Comparison of ENCODE assay signal across 12 cellular contexts in genomic region chr13:49303533-49304252, GRCh38. TPM values are rescaled to one million over a fixed set of nuclear protein-coding genes. Genes with fewer than 3 reads are reported as not detected.
DNase-seq lines count a peak whose midpoint lies in the region; ATAC-seq lines count a peak whose summit lies in the region.
"Had no signal": no experiment of that assay in that cellular context is flagged by ENCODE, and none has a peak within 500 bp of the region (broad histone marks: within the 10 kb centered on the region; RNA-seq: fewer than 3 reads in every experiment).

No MANE protein-coding gene starts in this region.

- DNase-seq in right cardiac atrium (peak; percentile 60 to 74 (median 71)), renal cortical epithelial cell (ENCODE audit: low read depth) (peak; percentile 54), NCI-H187 (lab: John Stamatoyannopoulos, UW) (no peak), DMS114 treated with DMSO at 0.1 percent for 48 hours (lab: John Stamatoyannopoulos, UW; ENCODE audit: unreplicated experiment) (no peak)
- DNase-seq in stimulated activated CD4-positive, alpha-beta T cell treated with anti-CD3 and anti-CD28 coated beads, Interleukin-4, amount 100 ng/mL, for 1 hour, result no peak
- DNase-seq: ACHN; activated CD4-positive, alpha-beta memory T cell treated with anti-CD3 and anti-CD28 coated beads for 36 hours; activated gamma-delta T cell treated with Interleukin-2 at 50 U/mL for 16 hours; NCI-H2227 treated with DMSO at 0.1 percent for 48 hours had no signal

- no peaks in the 10 kb centered on the region for H3K36me3 ChIP-seq in BLaER1 treated with 17β-estradiol and CSF1 and Interleukin-3, amounts not matched to agents 10 nM and 100 nM

- WGBS in right cardiac atrium, result 59% methylated on average over 11 of the region's 11 CpGs

- no peaks in the 10 kb centered on the region for H4K20me1 ChIP-seq in BLaER1 treated with 17β-estradiol and CSF1 and Interleukin-3, amounts not matched to agents 10 nM and 100 nM

- no peaks in the 10 kb centered on the region for H3K27me3 ChIP-seq in BLaER1 treated with 17β-estradiol and CSF1 and Interleukin-3, amounts not matched to agents 10 nM and 100 nM
- no peaks in the 10 kb centered on the region for H3K27me3 ChIP-seq in right cardiac atrium (ENCODE audit: control insufficient read depth, insufficient read depth)

- H3K4me3 ChIP-seq in BLaER1 treated with 17β-estradiol and CSF1 and Interleukin-3, amounts not matched to agents 10 nM and 100 nM, result no peak overlapping the region
- no peak overlapping the region for H3K4me3 ChIP-seq in right cardiac atrium (ENCODE audit: low read length)

- H3K4me1 ChIP-seq in BLaER1 treated with 17β-estradiol and CSF1 and Interleukin-3, amounts not matched to agents 10 nM and 100 nM, result peaks cover 7 to 76% (median 55%) of the 10 kb centered on the region in 10 experiments; a peak in 19 of 20 replicates
- peaks cover 11% of the 10 kb centered on the region for H3K4me1 ChIP-seq in right cardiac atrium (ENCODE audit: control insufficient read depth, insufficient read depth, low read length)

- no peak overlapping the region; a peak in 1 of 22 replicates for H3K9ac ChIP-seq in BLaER1 treated with 17β-estradiol and CSF1 and Interleukin-3, amounts not matched to agents 10 nM and 100 nM

- ATAC-seq in right cardiac atrium, result peak; percentile 12 to 60
- no peak for ATAC-seq in HG02678 (IDR thresholded peaks at IDR 0.05; ENCODE audit: unreplicated experiment)

- H3K9me3 ChIP-seq in BLaER1 treated with 17β-estradiol and CSF1 and Interleukin-3, amounts not matched to agents 10 nM and 100 nM (replicated peaks in 1 of 11), result no peaks in the 10 kb centered on the region
- no peaks in the 10 kb centered on the region for H3K9me3 ChIP-seq in right cardiac atrium (ENCODE audit: control insufficient read depth, low read length)

- intact Hi-C loops in right cardiac atrium (cut with DNase I), result loop anchor here (5.0 kb wide), 2 partner anchors 134 to 304 kb away; no protein-coding TSS in a partner anchor

- no peak overlapping the region for H3K27ac ChIP-seq in BLaER1 treated with 17β-estradiol and CSF1 and Interleukin-3, amounts not matched to agents 10 nM and 100 nM
- H3K27ac ChIP-seq in angular gyrus (ENCODE audit: low read depth, low read length) (peak overlapping the region; percentile 81), right cardiac atrium (ENCODE audit: low read length) (no peak overlapping the region)

- peak overlapping the region; percentile 33 to 67 (median 56); a peak in 20 of 22 replicates for H3K4me2 ChIP-seq in BLaER1 treated with 17β-estradiol and CSF1 and Interleukin-3, amounts not matched to agents 10 nM and 100 nM

RNA-seq across cellular contexts. Expression of gene CDADC1, which starts 56.0 kb away (rescaled TPM):
- total RNA-seq in right cardiac atrium, result 10 to 100 TPM in 1 of 4 donors, 1 to 10 TPM in 3; 5.6 to 10.9 (median 9.0) TPM
- polyA plus RNA-seq in right cardiac atrium, result 5.9 TPM
- 5.2 and 7.5 TPM in 2 replicates for total RNA-seq in renal cortical epithelial cell

Comparison
In these comparisons a context has a peak if more than half of its experiments do, and no peak if none do; other contexts are left out.
1. DNase-seq: peak in right cardiac atrium (3 of 3) and renal cortical epithelial cell (single experiment); none in stimulated activated CD4-positive, alpha-beta T cell treated with anti-CD3 and anti-CD28 coated beads, Interleukin-4, amount 100 ng/mL, for 1 hour (single experiment), NCI-H187 (0 of 2) and DMS114 treated with DMSO at 0.1 percent for 48 hours (single experiment).